9 cellular contexts compared by ENCODE assay signal in the genomic region with DNA sequence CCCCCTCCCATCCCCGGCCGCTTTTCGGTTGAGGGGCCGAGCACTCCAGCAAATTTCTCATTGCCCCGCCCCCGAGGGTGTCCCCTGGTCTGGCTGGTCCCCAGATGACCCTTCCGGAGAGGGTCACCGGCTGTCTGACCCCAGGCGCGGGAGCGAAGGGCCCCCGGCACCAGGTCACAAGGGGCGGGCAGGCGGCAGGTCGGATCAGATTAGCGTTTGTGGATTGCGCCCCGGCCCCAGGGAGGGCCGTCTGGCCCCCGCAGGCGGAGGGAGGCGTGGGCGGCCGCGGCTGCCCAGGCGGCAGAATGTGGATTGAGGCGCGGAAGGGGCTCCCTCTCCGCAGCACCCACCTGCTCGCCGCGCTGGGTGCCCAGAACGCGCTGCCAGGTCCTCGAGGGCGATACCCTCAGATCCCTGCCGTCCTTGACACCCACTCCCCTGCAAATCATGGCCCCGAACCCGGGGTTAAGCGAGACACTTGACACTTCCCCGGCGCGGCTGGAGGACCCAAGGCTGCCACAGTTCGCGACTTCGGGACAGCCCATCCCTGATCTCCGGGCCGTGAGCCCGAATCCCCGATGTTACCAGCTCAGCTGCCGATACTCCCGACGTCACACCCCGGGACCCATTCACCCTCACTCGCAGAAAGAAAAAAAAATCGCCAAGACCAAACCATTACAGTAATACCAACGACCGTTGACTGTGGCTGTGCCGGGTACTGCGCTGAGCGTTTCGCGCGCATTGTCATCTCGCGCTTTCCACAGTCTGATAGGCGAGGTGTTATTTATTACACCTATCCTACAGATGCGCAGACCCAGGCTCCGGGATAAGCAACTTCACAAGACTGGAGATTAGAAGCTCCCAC. TPM values are rescaled to one million over a fixed set of nuclear protein-coding genes. Genes with fewer than 3 reads are reported as not detected.
DNase-seq lines count a peak whose midpoint lies in the region; ATAC-seq and TF ChIP-seq lines count a peak whose summit lies in the region.
"Had no signal": no experiment of that assay in that cellular context is flagged by ENCODE, and none has a peak within 500 bp of the region (broad histone marks: within the 10 kb centered on the region; RNA-seq: fewer than 3 reads in every experiment).

No MANE protein-coding gene starts in this region.

- TF ChIP-seq CTCF in brain (conservative IDR thresholded peaks at IDR 0.05) (no peak), thoracic aorta (IDR thresholded peaks at IDR 0.05) (peak; percentile 15), GM10248 (IDR thresholded peaks at IDR 0.05; ENCODE audit: control extremely low read depth, extremely low read depth, low read depth, missing control alignments) (no peak)

- no peaks in the 10 kb centered on the region for H3K36me3 ChIP-seq in thoracic aorta

- H3K27ac ChIP-seq in thoracic aorta: no peak overlapping the region

- H3K4me1 Mint-ChIP-seq in activated T-cell treated with anti-CD3 and anti-CD28 coated beads, Interleukin-2, amount 50 U/mL, for 4 hours (ENCODE audit: low read depth): peaks cover 20% of the 10 kb centered on the region
- peaks cover 17% of the 10 kb centered on the region for H3K4me1 Mint-ChIP-seq in brain

- DNase-seq in activated T-cell treated with anti-CD3 and anti-CD28 coated beads, Interleukin-2, amount 50 U/mL, for 4 hours: no peak
- no peak for DNase-seq in activated T-cell treated with anti-CD3 and anti-CD28 coated beads for 4 hours
- peak; percentile 65 for DNase-seq in left kidney (ENCODE audit: low read depth, low spot score)
- no peak for DNase-seq in thoracic aorta (ENCODE audit: low spot score)
- no peak for DNase-seq in OCI-M2 (lab: John Stamatoyannopoulos, UW; ENCODE audit: unreplicated experiment)
- no peak for DNase-seq in GM10248 (ENCODE audit: extremely low spot score)
- DNase-seq: activated effector memory CD4-positive, alpha-beta T cell treated with Interleukin-2 at 50 U/mL for 16 hours had no signal

- CTCF ChIA-PET in GM10248 (lab: Yijun Ruan, JAX): no interaction called here

- H3K9me3 ChIP-seq in thoracic aorta: no peaks in the 10 kb centered on the region

- H3K27ac Mint-ChIP-seq in brain: peak overlapping the region in 2 of 5 experiments; percentile 1 to 46

- POLR2A ChIA-PET in GM10248 (lab: Yijun Ruan, JAX): no interaction called here

- peaks cover 11 to 15% of the 10 kb centered on the region in 2 donors for H3K4me1 ChIP-seq in thoracic aorta (ENCODE audit: control insufficient read depth in 1 of 2, low read depth in 2 of 2)

- H3K4me3 Mint-ChIP-seq in activated T-cell treated with anti-CD3 and anti-CD28 coated beads, Interleukin-2, amount 50 U/mL, for 4 hours: peak overlapping the region; percentile 57
- peak overlapping the region; percentile 70 to 81 (median 77) for H3K4me3 Mint-ChIP-seq in brain

- H3K4me3 ChIP-seq in thoracic aorta: peak overlapping the region; percentile 63

- peaks cover 17% of the 10 kb centered on the region for H3K27me3 ChIP-seq in thoracic aorta (replicated peaks; ENCODE audit: insufficient read depth)

- H3K27me3 Mint-ChIP-seq in activated T-cell treated with anti-CD3 and anti-CD28 coated beads, Interleukin-2, amount 50 U/mL, for 4 hours (ENCODE audit: low read depth): peaks cover 38% of the 10 kb centered on the region
- peaks cover 62% of the 10 kb centered on the region for H3K27me3 Mint-ChIP-seq in brain

- no peaks in the 10 kb centered on the region for H3K9me3 Mint-ChIP-seq in activated T-cell treated with anti-CD3 and anti-CD28 coated beads, Interleukin-2, amount 50 U/mL, for 4 hours
- H3K9me3 Mint-ChIP-seq in brain: peaks cover 0 to 9% (median 2%) of the 10 kb centered on the region in 5 experiments

- peak; percentile 61 to 75 for ATAC-seq in activated T-cell treated with anti-CD3 and anti-CD28 coated beads, Interleukin-2, amount 50 U/mL, for 4 hours
- ATAC-seq in thoracic aorta (ENCODE audit: insufficient number of reproducible peaks, low FRiP score, low read depth) (no peak), HG03460 (IDR thresholded peaks at IDR 0.05; ENCODE audit: unreplicated experiment) (no peak)

- H3K36me3 Mint-ChIP-seq in activated T-cell treated with anti-CD3 and anti-CD28 coated beads, Interleukin-2, amount 50 U/mL, for 4 hours (ENCODE audit: insufficient read depth): no peaks in the 10 kb centered on the region
- peaks cover 5% of the 10 kb centered on the region for H3K36me3 Mint-ChIP-seq in brain

RNA-seq across cellular contexts. Expression of a gene that starts 1.0 kb away (rescaled TPM):
- not detected for total RNA-seq in activated T-cell treated with anti-CD3 and anti-CD28 coated beads, Interleukin-2, amount 50 U/mL, for 4 hours
- polyA plus RNA-seq in brain (ENCODE audit: insufficient read depth, low read depth, low replicate concordance): 1.3 TPM
- total RNA-seq in thoracic aorta: under 1 TPM in 1 of 2 donors, not detected in 1; 0.27 TPM

RNA-seq across cellular contexts. Expression of a gene that starts 36.6 kb away (rescaled TPM):
- total RNA-seq in activated T-cell treated with anti-CD3 and anti-CD28 coated beads, Interleukin-2, amount 50 U/mL, for 4 hours: 10 to 100 TPM; 28.0 to 29.4 (median 28.3) TPM
- 51.9 TPM for polyA plus RNA-seq in brain (ENCODE audit: insufficient read depth, low read depth, low replicate concordance)
- total RNA-seq in thoracic aorta: 10 to 100 TPM; 52.8 to 60.0 TPM

RNA-seq across cellular contexts. Expression of a gene that starts 38.0 kb away (rescaled TPM):
- 1 to 10 TPM in 2 of 3 donors, under 1 TPM in 1; 0.90 to 2.6 (median 1.3) TPM for total RNA-seq in activated T-cell treated with anti-CD3 and anti-CD28 coated beads, Interleukin-2, amount 50 U/mL, for 4 hours
- polyA plus RNA-seq in brain (ENCODE audit: insufficient read depth, low read depth, low replicate concordance): 6.4 TPM
- 10 to 100 TPM; 19.5 to 19.7 TPM for total RNA-seq in thoracic aorta

RNA-seq across cellular contexts. Expression of a gene that starts 58.1 kb away (rescaled TPM):
- 10 to 100 TPM in 1 of 3 donors, 1 to 10 TPM in 2; 5.3 to 11.3 (median 7.6) TPM for total RNA-seq in activated T-cell treated with anti-CD3 and anti-CD28 coated beads, Interleukin-2, amount 50 U/mL, for 4 hours
- polyA plus RNA-seq in brain (ENCODE audit: insufficient read depth, low read depth, low replicate concordance): 58.5 TPM
- 1 to 10 TPM; 1.9 to 4.7 TPM for total RNA-seq in thoracic aorta

Comparison
In these comparisons a context has a peak if more than half of its experiments do, and no peak if none do; other contexts are left out.
1. ATAC-seq: peak in activated T-cell treated with anti-CD3 and anti-CD28 coated beads, Interleukin-2, amount 50 U/mL, for 4 hours (2 of 2); none in thoracic aorta (single experiment) and HG03460 (single experiment).
2. RNA of a gene that starts 38.0 kb away (total RNA-seq): 19.5 to 19.7 TPM in thoracic aorta; 0.90 to 2.6 TPM in activated T-cell treated with anti-CD3 and anti-CD28 coated beads, Interleukin-2, amount 50 U/mL, for 4 hours; every median in the first group is over 4 times any median in the second.